In the genomic region with DNA sequence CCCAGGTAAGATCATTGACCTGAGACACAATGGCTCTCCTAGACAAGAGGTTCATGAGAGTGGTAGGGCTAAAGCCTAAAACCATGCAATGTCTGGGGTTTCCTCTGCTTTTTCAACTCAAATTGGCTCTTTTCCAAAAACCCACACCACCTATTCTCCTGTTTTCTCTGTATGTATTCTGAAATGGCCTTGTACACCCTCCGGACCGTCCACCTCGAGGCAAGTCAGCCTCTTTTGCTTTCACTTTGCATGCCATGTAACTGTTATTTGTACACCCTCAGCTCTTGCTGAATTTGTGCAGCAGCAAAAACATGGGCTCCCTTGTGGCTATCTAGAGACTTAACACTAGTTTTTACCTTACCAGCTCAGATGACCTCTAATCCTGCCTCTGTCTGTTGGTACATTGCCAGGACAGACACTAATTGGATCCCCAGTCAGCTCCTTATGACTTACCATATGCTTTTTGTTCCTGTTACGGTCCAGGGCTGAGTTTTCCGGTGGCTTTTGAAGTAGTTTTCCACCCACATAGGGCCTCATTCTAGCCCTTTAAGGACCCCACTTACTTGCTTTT, we compare ENCODE assay signal across 15 cellular contexts.
DNase-seq lines count a peak whose midpoint lies in the region; ATAC-seq, FAIRE-seq and TF ChIP-seq lines count a peak whose summit lies in the region.
"Had no signal": no experiment of that assay in that cellular context is flagged by ENCODE, and none has a peak within 500 bp of the region (broad histone marks: within the 10 kb centered on the region; RNA-seq: fewer than 3 reads in every experiment).

No MANE protein-coding gene starts in this region.

- no peaks in the 10 kb centered on the region for H4K20me1 ChIP-seq in IMR-90 (ENCODE audit: insufficient read depth, low read length)

- H2BK20ac ChIP-seq in IMR-90 (ENCODE audit: low read depth, low read length), result no peak overlapping the region

- no peak for FAIRE-seq in urothelium cell line (lab: Jason Lieb, UNC)
- FAIRE-seq: D721Med had no signal

- H3K27me3 ChIP-seq in IMR-90 (ENCODE audit: control insufficient read depth, insufficient read depth, low read length) (no peaks in the 10 kb centered on the region), WERI-Rb-1 (ENCODE audit: insufficient read depth, low read depth, severe bottlenecking) (no peaks in the 10 kb centered on the region)
- H3K27me3 ChIP-seq: BE2C had no signal

- H3K23ac ChIP-seq in IMR-90 (ENCODE audit: low read depth, low read length), result no peak overlapping the region

- peak overlapping the region; percentile 31; the same call in 1 of the 2 replicates for H3K14ac ChIP-seq in IMR-90 (replicated peaks; ENCODE audit: low read depth, low read length)

- TF ChIP-seq POLR2A in IMR-90 (IDR thresholded peaks at IDR 0.05; ENCODE audit: low read depth, low read length), result no peak

- H2BK120ac ChIP-seq in IMR-90 (ENCODE audit: low read depth, low read length), result no peak overlapping the region

- peak overlapping the region; percentile 24 for H2AK5ac ChIP-seq in IMR-90 (ENCODE audit: low read depth, low read length)

- no peak overlapping the region for H3K18ac ChIP-seq in IMR-90 (ENCODE audit: low read depth, low read length)

- no peak overlapping the region for H3K56ac ChIP-seq in IMR-90 (ENCODE audit: extremely low read depth, insufficient read depth, low read length)

- H3K36me3 ChIP-seq in IMR-90 (ENCODE audit: control insufficient read depth, insufficient read depth, low read length), result peaks cover 6% of the 10 kb centered on the region
- no peaks in the 10 kb centered on the region for H3K36me3 ChIP-seq in WERI-Rb-1
- H3K36me3 ChIP-seq: BE2C had no signal

- no peak overlapping the region for H3K4me3 ChIP-seq in IMR-90 (ENCODE audit: insufficient read depth, low read depth, low read length)
- H3K4me3 ChIP-seq in WERI-Rb-1 (ENCODE audit: low read depth, low read length), result no peak overlapping the region

- dilution Hi-C loops in IMR-90 (cut with HindIII; ENCODE audit: low sequenced_read_pairs, unreplicated experiment), result no loop called here

- peaks cover 3% of the 10 kb centered on the region for H3K9me1 ChIP-seq in IMR-90 (ENCODE audit: insufficient read depth, low read length)

- H2BK5ac ChIP-seq in IMR-90 (ENCODE audit: low read depth, low read length, poor library complexity, severe bottlenecking), result no peak overlapping the region

- TF ChIP-seq RAD21 in IMR-90 (IDR thresholded peaks at IDR 0.05; ENCODE audit: low read length), result no peak

- H4K91ac ChIP-seq in IMR-90 (ENCODE audit: insufficient read depth, low read depth, low read length), result no peak overlapping the region

- CTCF ChIA-PET in IMR-90 (lab: Yijun Ruan, JAX), result no interaction called here

- no peak overlapping the region for H2AFZ ChIP-seq in IMR-90 (replicated peaks; ENCODE audit: low read length, poor library complexity)

- H3K79me1 ChIP-seq in IMR-90 (ENCODE audit: low read depth in 1 of 2, low read length in 2 of 2), result peaks cover 9 to 15% of the 10 kb centered on the region in 2 experiments; a peak in 3 of 4 replicates

- no peak for ATAC-seq in IMR-90 (ENCODE audit: low read depth)
- ATAC-seq: PC-3 had no signal

- POLR2A ChIA-PET in IMR-90 (lab: Charles Lee; ENCODE audit: unreplicated experiment), result interaction anchor here (0.6 kb wide), 1 partner anchor 11 kb away, joined by 3 read pairs; no protein-coding TSS in a partner anchor

- 89% methylated on average over 3 of the region's 5 CpGs; no CpG with 5 or more reads in 1 of the 2 experiments for WGBS in IMR-90 (ENCODE audit: extremely low coverage in 2 of 2, insufficient read length in 1 of 2), 2 experiments

- H2BK15ac ChIP-seq in IMR-90 (ENCODE audit: low read depth, low read length), result no peak overlapping the region

- no peak overlapping the region for H3K9ac ChIP-seq in IMR-90 (ENCODE audit: low read depth, low read length)

- H3K4ac ChIP-seq in IMR-90 (ENCODE audit: low read depth, low read length), result no peak overlapping the region

- peaks cover 6% of the 10 kb centered on the region for H3K4me1 ChIP-seq in IMR-90 (ENCODE audit: control insufficient read depth, insufficient read depth, low read length)
- H3K4me1 ChIP-seq: BE2C had no signal

- H4K5ac ChIP-seq in IMR-90 (ENCODE audit: low read depth, low read length), result no peak overlapping the region

- no peak overlapping the region for H3K4me2 ChIP-seq in IMR-90 (ENCODE audit: low read depth, low read length)

- BruUV-seq in IMR-90 (replicated peaks; lab: Mats Ljungman, UMichigan), result no TSS peak

- in situ Hi-C loops in IMR-90 (cut with MboI; ENCODE audit: low sequenced_read_pairs), result no loop called here

- peaks cover 15% of the 10 kb centered on the region for H3K9me3 ChIP-seq in IMR-90 (ENCODE audit: control insufficient read depth, insufficient read depth, low read length)
- H3K9me3 ChIP-seq in WERI-Rb-1 (ENCODE audit: severe bottlenecking), result peaks cover 11% of the 10 kb centered on the region
- H3K9me3 ChIP-seq: BE2C had no signal

- intact Hi-C loops in IMR-90 (cut with micrococcal nuclease), result no loop called here

- no peak overlapping the region for H3K27ac ChIP-seq in IMR-90 (ENCODE audit: insufficient read depth, low read length)
- H3K27ac ChIP-seq in WERI-Rb-1, result peak overlapping the region; percentile 42

- TF ChIP-seq CTCF in IMR-90 (conservative IDR thresholded peaks at IDR 0.05; ENCODE audit: low read depth, low read length) (no peak), WERI-Rb-1 (IDR thresholded peaks at IDR 0.05; ENCODE audit: low read depth, low read length) (no peak)

- no peak overlapping the region for H4K8ac ChIP-seq in IMR-90 (ENCODE audit: low read depth in 2 of 2, low read length in 2 of 2)

- DNase-seq in DMS 273 treated with DMSO at 0.1 percent for 48 hours (lab: John Stamatoyannopoulos, UW) (peak; percentile 7), IMR-90 (no peak), WERI-Rb-1 (peak; percentile 72), lung microvascular endothelial cell (ENCODE audit: low read depth in 2 of 2) (peak; percentile 16 to 41), urothelium cell line (ENCODE audit: low spot score) (no peak), HPDE6-E6E7 (ENCODE audit: extremely low spot score) (no peak), nucleus accumbens (lab: John Stamatoyannopoulos, UW) (no peak)
- DNase-seq: BE2C; CD4-positive, alpha-beta memory T cell; EL; MV-4-11; NCI-H1417 treated with DMSO at 0.1 percent for 48 hours; NK-92 treated with Interleukin-12 subunit alpha and Interleukin-12 subunit beta, amount 100 ng/mL, for 24 hours; PC-3 had no signal

- no peak overlapping the region for H2AK9ac ChIP-seq in IMR-90 (replicated peaks; ENCODE audit: low read depth, low read length, poor library complexity)

TF ChIP-seq in IMR-90, 13 proteins besides CTCF, POLR2A, EP300 and RAD21:
- TF ChIP-seq RCOR1 (IDR thresholded peaks at IDR 0.05; ENCODE audit: insufficient replicate concordance, low read length) (no peak), CEBPB (IDR thresholded peaks at IDR 0.05; ENCODE audit: low read depth, low read length) (no peak), MAFK (IDR thresholded peaks at IDR 0.05; ENCODE audit: low read depth, low read length) (no peak), MXI1 (IDR thresholded peaks at IDR 0.05; ENCODE audit: borderline replicate concordance, low read depth, low read length) (no peak), CHD1 (IDR thresholded peaks at IDR 0.05; ENCODE audit: low read depth, low read length) (no peak), BHLHE40 (IDR thresholded peaks at IDR 0.05; ENCODE audit: low read depth, low read length) (no peak), SMC3 (IDR thresholded peaks at IDR 0.05; ENCODE audit: low read depth, low read length) (no peak), MAZ (IDR thresholded peaks at IDR 0.05; ENCODE audit: borderline replicate concordance, low read depth, low read length) (no peak), RFX5 (IDR thresholded peaks at IDR 0.05; ENCODE audit: low read depth, low read length) (no peak), FOS (IDR thresholded peaks at IDR 0.05; ENCODE audit: low read depth, low read length) (no peak), NFE2L2 (IDR thresholded peaks at IDR 0.05; ENCODE audit: low read depth, low read length) (no peak)
- TF ChIP-seq, protein P1, sequence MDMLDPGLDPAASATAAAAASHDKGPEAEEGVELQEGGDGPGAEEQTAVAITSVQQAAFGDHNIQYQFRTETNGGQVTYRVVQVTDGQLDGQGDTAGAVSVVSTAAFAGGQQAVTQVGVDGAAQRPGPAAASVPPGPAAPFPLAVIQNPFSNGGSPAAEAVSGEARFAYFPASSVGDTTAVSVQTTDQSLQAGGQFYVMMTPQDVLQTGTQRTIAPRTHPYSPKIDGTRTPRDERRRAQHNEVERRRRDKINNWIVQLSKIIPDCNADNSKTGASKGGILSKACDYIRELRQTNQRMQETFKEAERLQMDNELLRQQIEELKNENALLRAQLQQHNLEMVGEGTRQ (IDR thresholded peaks at IDR 0.05; ENCODE audit: low read depth, low read length), result no peak
- TF ChIP-seq, protein P2, sequence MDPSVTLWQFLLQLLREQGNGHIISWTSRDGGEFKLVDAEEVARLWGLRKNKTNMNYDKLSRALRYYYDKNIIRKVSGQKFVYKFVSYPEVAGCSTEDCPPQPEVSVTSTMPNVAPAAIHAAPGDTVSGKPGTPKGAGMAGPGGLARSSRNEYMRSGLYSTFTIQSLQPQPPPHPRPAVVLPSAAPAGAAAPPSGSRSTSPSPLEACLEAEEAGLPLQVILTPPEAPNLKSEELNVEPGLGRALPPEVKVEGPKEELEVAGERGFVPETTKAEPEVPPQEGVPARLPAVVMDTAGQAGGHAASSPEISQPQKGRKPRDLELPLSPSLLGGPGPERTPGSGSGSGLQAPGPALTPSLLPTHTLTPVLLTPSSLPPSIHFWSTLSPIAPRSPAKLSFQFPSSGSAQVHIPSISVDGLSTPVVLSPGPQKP (IDR thresholded peaks at IDR 0.05; ENCODE audit: borderline replicate concordance, low read depth, low read length), result no peak
TF ChIP-seq in IMR-90: peak in this region for 0.

Comparison
In these comparisons a context has a peak if more than half of its experiments do, and no peak if none do; other contexts are left out.
1. DNase-seq: peak in DMS 273 treated with DMSO at 0.1 percent for 48 hours (single experiment), WERI-Rb-1 (single experiment) and lung microvascular endothelial cell (2 of 2); none in IMR-90 (single experiment), urothelium cell line (single experiment), HPDE6-E6E7 (single experiment) and nucleus accumbens (0 of 56).